In genomic region chr11:129973068-129973467, GRCh38 we compare ENCODE assay signal across 10 cellular contexts. TPM values are rescaled to one million over a fixed set of nuclear protein-coding genes. Genes with fewer than 3 reads are reported as not detected.
A peak's percentile ranks its signal among the peaks of the same experiment; 100 is the strongest.
DNase-seq lines count a peak whose midpoint lies in the region; ATAC-seq and TF ChIP-seq lines count a peak whose summit lies in the region.
"Had no signal": no experiment of that assay in that cellular context is flagged by ENCODE, and none has a peak within 500 bp of the region (broad histone marks: within the 10 kb centered on the region; RNA-seq: fewer than 3 reads in every experiment).

No MANE protein-coding gene starts in this region.

- TF ChIP-seq CTCF in NB4 (IDR thresholded peaks at IDR 0.05; ENCODE audit: low read depth, low read length) (no peak), nephron progenitor cell (IDR thresholded peaks at IDR 0.05) (no peak), adrenal gland (IDR thresholded peaks at IDR 0.05) (no peak)

- no peaks in the 10 kb centered on the region for H3K4me1 ChIP-seq in adrenal gland (replicated peaks in 1 of 2)

- WGBS in adrenal gland, 4 donors = 53 to 69% (median 66%) methylated on average over 1 of the region's 1 CpG

- H3K4me3 Mint-ChIP-seq in nephron progenitor cell = no peak overlapping the region
- H3K4me3 Mint-ChIP-seq: activated CD8-positive, alpha-beta T cell treated with anti-CD3 and anti-CD28 coated beads, Interleukin-2, amount 10 ng/mL, durations not matched to agents 7 days and 5 days had no signal

- no peaks in the 10 kb centered on the region for H3K27me3 ChIP-seq in adrenal gland

- H3K36me3 Mint-ChIP-seq in nephron progenitor cell (ENCODE audit: low read depth) = peaks cover 16% of the 10 kb centered on the region
- H3K36me3 Mint-ChIP-seq in activated naive CD4-positive, alpha-beta T cell treated with anti-CD3 and anti-CD28 coated beads, Interleukin-2, amount 50 U/mL, for 72 hours = no peaks in the 10 kb centered on the region

- H3K27ac ChIP-seq in adrenal gland = no peak overlapping the region

- H3K27ac Mint-ChIP-seq in nephron progenitor cell = peak overlapping the region; percentile 84
- no peak overlapping the region for H3K27ac Mint-ChIP-seq in activated naive CD4-positive, alpha-beta T cell treated with anti-CD3 and anti-CD28 coated beads, Interleukin-2, amount 50 U/mL, for 72 hours
- H3K27ac Mint-ChIP-seq: activated CD8-positive, alpha-beta T cell treated with anti-CD3 and anti-CD28 coated beads, Interleukin-2, amount 10 ng/mL, durations not matched to agents 7 days and 5 days had no signal

- no peaks in the 10 kb centered on the region for H3K9me3 Mint-ChIP-seq in nephron progenitor cell
- no peaks in the 10 kb centered on the region for H3K9me3 Mint-ChIP-seq in activated naive CD4-positive, alpha-beta T cell treated with anti-CD3 and anti-CD28 coated beads, Interleukin-2, amount 50 U/mL, for 72 hours

- H3K4me3 ChIP-seq in NB4 (ENCODE audit: low read depth, low read length) = peak overlapping the region; percentile 2
- H3K4me3 ChIP-seq in adrenal gland = no peak overlapping the region

- TF ChIP-seq POLR2A in NB4 (IDR thresholded peaks at IDR 0.05; ENCODE audit: extremely low read depth, insufficient read length) (no peak), adrenal gland (IDR thresholded peaks at IDR 0.05) (no peak)

- no peaks in the 10 kb centered on the region for H3K36me3 ChIP-seq in adrenal gland (replicated peaks in 1 of 2)

- peaks cover 9% of the 10 kb centered on the region for H3K27me3 Mint-ChIP-seq in nephron progenitor cell (ENCODE audit: low read depth, poor library complexity)

- peak; percentile 83 for ATAC-seq in GM18907 (IDR thresholded peaks at IDR 0.05; ENCODE audit: unreplicated experiment)
- ATAC-seq in HG02759 (IDR thresholded peaks at IDR 0.05; ENCODE audit: unreplicated experiment) = peak; percentile 87
- ATAC-seq in activated naive CD4-positive, alpha-beta T cell treated with anti-CD3 and anti-CD28 coated beads, Interleukin-2, amount 50 U/mL, for 72 hours = no peak
- ATAC-seq: activated CD8-positive, alpha-beta T cell treated with anti-CD3 and anti-CD28 coated beads, Interleukin-2, amount 10 ng/mL, durations not matched to agents 7 days and 5 days had no signal

- H3K4me1 Mint-ChIP-seq in nephron progenitor cell = peaks cover 31% of the 10 kb centered on the region

- DNase-seq in NB4 (ENCODE audit: low read depth) = peak; percentile 81
- DNase-seq in nephron progenitor cell = no peak
- DNase-seq in stimulated activated CD4-positive, alpha-beta T cell treated with anti-CD3 and anti-CD28 coated beads, Interleukin-4, amount 100 ng/mL, for 24 hours = no peak
- DNase-seq in adrenal gland = no peak
- no peak for DNase-seq in NCI-H446 treated with DMSO at 0.1 percent for 48 hours (lab: John Stamatoyannopoulos, UW)
- DNase-seq in activated naive CD4-positive, alpha-beta T cell treated with anti-CD3 and anti-CD28 coated beads, Interleukin-2, amount 50 U/mL, for 72 hours (ENCODE audit: low spot score in 2 of 2) = no peak
- DNase-seq: activated CD8-positive, alpha-beta T cell treated with anti-CD3 and anti-CD28 coated beads, Interleukin-2, amount 10 ng/mL, durations not matched to agents 7 days and 5 days; NCI-H748 treated with DMSO at 0.1 percent for 48 hours had no signal

- intact Hi-C loops in adrenal gland (cut with DNase I) = no loop called here

- H3K9me3 ChIP-seq in adrenal gland (replicated peaks in 1 of 3) = no peaks in the 10 kb centered on the region

RNA-seq across cellular contexts. Expression of gene PRDM10, which starts 29.6 kb away (rescaled TPM):
- total RNA-seq in adrenal gland = 10 to 100 TPM in 1 of 8 donors, 1 to 10 TPM in 7; 4.6 to 10.1 (median 7.8) TPM
- polyA plus RNA-seq in adrenal gland = 1 to 10 TPM; 2.3 to 4.0 (median 3.8) TPM
- 10 to 100 TPM; 13.0 to 28.1 TPM for total RNA-seq in activated naive CD4-positive, alpha-beta T cell treated with anti-CD3 and anti-CD28 coated beads, Interleukin-2, amount 50 U/mL, for 72 hours

Comparison
In these comparisons a context has a peak if more than half of its experiments do, and no peak if none do; other contexts are left out.
1. ATAC-seq: peak in GM18907 (single experiment) and HG02759 (single experiment); none in activated naive CD4-positive, alpha-beta T cell treated with anti-CD3 and anti-CD28 coated beads, Interleukin-2, amount 50 U/mL, for 72 hours (0 of 2).